In the genomic region with DNA sequence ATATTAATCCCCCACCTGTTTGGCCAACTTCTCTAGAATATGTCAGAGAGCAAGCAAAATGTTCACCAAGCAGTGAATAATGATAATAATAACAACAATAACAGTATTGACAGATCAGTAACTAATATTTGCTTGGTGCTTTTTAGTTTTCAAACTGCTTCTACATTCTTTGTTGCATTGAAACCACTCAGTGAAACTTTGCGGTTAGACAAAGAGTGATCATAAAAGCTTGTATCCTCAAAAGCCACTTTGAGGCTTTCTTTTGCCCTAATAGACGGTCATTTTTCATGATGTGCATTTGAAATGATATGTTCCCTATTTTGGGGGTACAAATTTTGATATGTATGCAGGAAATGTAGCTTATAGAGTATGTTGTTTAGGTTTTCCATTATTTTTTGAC, we compare ENCODE assay signal across 33 cellular contexts. TPM values are rescaled to one million over a fixed set of nuclear protein-coding genes. Genes with fewer than 3 reads are reported as not detected.
"Had no signal": no experiment of that assay in that cellular context is flagged by ENCODE, and none has a peak within 500 bp of the region (broad histone marks: within the 10 kb centered on the region; RNA-seq: fewer than 3 reads in every experiment).

No MANE protein-coding gene starts in this region.

- DNase-seq: activated CD4-positive, alpha-beta memory T cell treated with anti-CD3 and anti-CD28 coated beads for 36 hours; activated CD4-positive, alpha-beta T cell treated with anti-CD3 and anti-CD28 coated beads for 36 hours; activated CD4-positive, alpha-beta T cell treated with anti-CD3 and anti-CD28 coated beads, Interleukin-2, amount 10 ng/mL, durations not matched to agents 24 days and 14 days; activated CD4-positive, CD25-positive, alpha-beta regulatory T cell; activated CD4-positive, CD25-positive, alpha-beta regulatory T cell treated with anti-CD3 and anti-CD28 coated beads, Interleukin-2, amount 50 U/mL, for 72 hours; activated CD8-positive, alpha-beta memory T cell treated with anti-CD3 and anti-CD28 coated beads, Interleukin-2, amount 50 U/mL, for 4 hours; activated CD8-positive, alpha-beta T cell treated with anti-CD3 and anti-CD28 coated beads, Interleukin-2, amount 10 ng/mL, durations not matched to agents 7 days and 5 days; activated gamma-delta T cell; activated naive CD4-positive, alpha-beta T cell; activated naive CD4-positive, alpha-beta T cell treated with anti-CD3 and anti-CD28 coated beads, Interleukin-2, amount 10 ng/mL, durations not matched to agents 7 days and 5 days; activated naive CD8-positive, alpha-beta T cell treated with anti-CD3 and anti-CD28 coated beads, Interleukin-2, amount 10 ng/mL, durations not matched to agents 7 days and 5 days; activated T-cell treated with anti-CD3 and anti-CD28 coated beads for 4 hours; activated T-cell treated with anti-CD3 and anti-CD28 coated beads, Interleukin-2, amount 50 U/mL, for 24 hours; activated T-cell treated with anti-CD3 and anti-CD28 coated beads, Interleukin-2, amount 50 U/mL, for 72 hours; central memory CD4-positive, alpha-beta T cell; cerebellar nuclear complex; colonic mucosa; effector CD8-positive, alpha-beta T cell; esophagus squamous epithelium; foreskin melanocyte; heart right ventricle; T1000 had no signal

- H3K4me2 ChIP-seq: hepatocyte had no signal

- H3K4me3 ChIP-seq: ascending aorta, breast epithelium, cardiac muscle cell, colonic mucosa, esophagus squamous epithelium, gastroesophageal sphincter, heart right ventricle, hepatocyte had no signal

- H3K4me1 Mint-ChIP-seq: activated CD8-positive, alpha-beta memory T cell treated with anti-CD3 and anti-CD28 coated beads, Interleukin-2, amount 10 ng/mL, durations not matched to agents 7 days and 5 days; activated naive CD4-positive, alpha-beta T cell treated with anti-CD3 and anti-CD28 coated beads, Interleukin-2, amount 10 ng/mL, durations not matched to agents 7 days and 5 days; activated naive CD8-positive, alpha-beta T cell treated with anti-CD3 and anti-CD28 coated beads, Interleukin-2, amount 10 ng/mL, durations not matched to agents 7 days and 5 days had no signal

- H3K36me3 ChIP-seq: breast epithelium had no signal

- H3K9me3 ChIP-seq: ascending aorta, breast epithelium, colonic mucosa, esophagus squamous epithelium, gastroesophageal sphincter, heart right ventricle had no signal

- H3K4me3 Mint-ChIP-seq: activated CD4-positive, alpha-beta memory T cell treated with anti-CD3 and anti-CD28 coated beads for 36 hours; activated CD4-positive, alpha-beta T cell treated with anti-CD3 and anti-CD28 coated beads for 36 hours; activated CD4-positive, alpha-beta T cell treated with anti-CD3 and anti-CD28 coated beads, Interleukin-2, amount 10 ng/mL, durations not matched to agents 24 days and 14 days; activated CD8-positive, alpha-beta memory T cell treated with anti-CD3 and anti-CD28 coated beads, Interleukin-2, amount 10 ng/mL, durations not matched to agents 7 days and 5 days; activated CD8-positive, alpha-beta T cell treated with anti-CD3 and anti-CD28 coated beads, Interleukin-2, amount 10 ng/mL, durations not matched to agents 7 days and 5 days; activated naive CD4-positive, alpha-beta T cell treated with anti-CD3 and anti-CD28 coated beads, Interleukin-2, amount 10 ng/mL, durations not matched to agents 7 days and 5 days; activated naive CD8-positive, alpha-beta T cell treated with anti-CD3 and anti-CD28 coated beads, Interleukin-2, amount 10 ng/mL, durations not matched to agents 7 days and 5 days; activated T-cell treated with anti-CD3 and anti-CD28 coated beads, Interleukin-2, amount 50 U/mL, for 24 hours; activated T-cell treated with anti-CD3 and anti-CD28 coated beads, Interleukin-2, amount 50 U/mL, for 72 hours; brain had no signal

- ATAC-seq: activated CD4-positive, alpha-beta T cell treated with anti-CD3 and anti-CD28 coated beads for 36 hours; activated CD8-positive, alpha-beta memory T cell treated with anti-CD3 and anti-CD28 coated beads, Interleukin-2, amount 10 ng/mL, durations not matched to agents 7 days and 5 days; activated CD8-positive, alpha-beta T cell treated with anti-CD3 and anti-CD28 coated beads, Interleukin-2, amount 10 ng/mL, durations not matched to agents 7 days and 5 days; activated naive CD4-positive, alpha-beta T cell treated with anti-CD3 and anti-CD28 coated beads, Interleukin-2, amount 50 U/mL, for 72 hours; activated T-cell treated with anti-CD3 and anti-CD28 coated beads, Interleukin-2, amount 50 U/mL, for 72 hours; gastroesophageal sphincter; heart right ventricle had no signal

- H3K27ac Mint-ChIP-seq: activated CD4-positive, alpha-beta memory T cell treated with anti-CD3 and anti-CD28 coated beads for 36 hours; activated CD4-positive, alpha-beta T cell treated with anti-CD3 and anti-CD28 coated beads for 36 hours; activated CD4-positive, alpha-beta T cell treated with anti-CD3 and anti-CD28 coated beads, Interleukin-2, amount 10 ng/mL, durations not matched to agents 24 days and 14 days; activated CD8-positive, alpha-beta memory T cell treated with anti-CD3 and anti-CD28 coated beads, Interleukin-2, amount 10 ng/mL, durations not matched to agents 7 days and 5 days; activated CD8-positive, alpha-beta T cell treated with anti-CD3 and anti-CD28 coated beads, Interleukin-2, amount 10 ng/mL, durations not matched to agents 7 days and 5 days; activated naive CD4-positive, alpha-beta T cell treated with anti-CD3 and anti-CD28 coated beads, Interleukin-2, amount 10 ng/mL, durations not matched to agents 7 days and 5 days; activated naive CD4-positive, alpha-beta T cell treated with anti-CD3 and anti-CD28 coated beads, Interleukin-2, amount 50 U/mL, for 72 hours; activated naive CD8-positive, alpha-beta T cell treated with anti-CD3 and anti-CD28 coated beads, Interleukin-2, amount 10 ng/mL, durations not matched to agents 7 days and 5 days; activated T-cell treated with anti-CD3 and anti-CD28 coated beads, Interleukin-2, amount 50 U/mL, for 24 hours; activated T-cell treated with anti-CD3 and anti-CD28 coated beads, Interleukin-2, amount 50 U/mL, for 72 hours; brain had no signal

- H3K27ac ChIP-seq: ascending aorta, breast epithelium, cardiac muscle cell, colonic mucosa, epithelial cell of prostate, esophagus squamous epithelium, gastroesophageal sphincter, heart right ventricle, hepatocyte had no signal

- H3K79me2 ChIP-seq: hepatocyte had no signal

- H2AFZ ChIP-seq: hepatocyte had no signal

- H3K27me3 Mint-ChIP-seq: activated CD4-positive, alpha-beta memory T cell treated with anti-CD3 and anti-CD28 coated beads for 36 hours; activated CD4-positive, alpha-beta T cell treated with anti-CD3 and anti-CD28 coated beads for 36 hours; activated CD4-positive, alpha-beta T cell treated with anti-CD3 and anti-CD28 coated beads, Interleukin-2, amount 10 ng/mL, durations not matched to agents 24 days and 14 days; activated CD8-positive, alpha-beta memory T cell treated with anti-CD3 and anti-CD28 coated beads, Interleukin-2, amount 10 ng/mL, durations not matched to agents 7 days and 5 days; activated naive CD4-positive, alpha-beta T cell treated with anti-CD3 and anti-CD28 coated beads, Interleukin-2, amount 10 ng/mL, durations not matched to agents 7 days and 5 days; activated naive CD8-positive, alpha-beta T cell treated with anti-CD3 and anti-CD28 coated beads, Interleukin-2, amount 10 ng/mL, durations not matched to agents 7 days and 5 days; activated T-cell treated with anti-CD3 and anti-CD28 coated beads, Interleukin-2, amount 50 U/mL, for 24 hours; brain had no signal

- H3K27me3 ChIP-seq: ascending aorta, breast epithelium, cardiac muscle cell, colonic mucosa, esophagus squamous epithelium, gastroesophageal sphincter, heart right ventricle, hepatocyte had no signal

- H3K9me3 Mint-ChIP-seq: activated CD4-positive, alpha-beta memory T cell treated with anti-CD3 and anti-CD28 coated beads for 36 hours; activated CD4-positive, alpha-beta T cell treated with anti-CD3 and anti-CD28 coated beads, Interleukin-2, amount 10 ng/mL, durations not matched to agents 24 days and 14 days; activated naive CD4-positive, alpha-beta T cell treated with anti-CD3 and anti-CD28 coated beads, Interleukin-2, amount 10 ng/mL, durations not matched to agents 7 days and 5 days; activated naive CD4-positive, alpha-beta T cell treated with anti-CD3 and anti-CD28 coated beads, Interleukin-2, amount 50 U/mL, for 72 hours; activated naive CD8-positive, alpha-beta T cell treated with anti-CD3 and anti-CD28 coated beads, Interleukin-2, amount 10 ng/mL, durations not matched to agents 7 days and 5 days; activated T-cell treated with anti-CD3 and anti-CD28 coated beads, Interleukin-2, amount 50 U/mL, for 24 hours; activated T-cell treated with anti-CD3 and anti-CD28 coated beads, Interleukin-2, amount 50 U/mL, for 72 hours; brain had no signal

- FAIRE-seq: endometrium, endothelial cell of umbilical vein had no signal

- H3K4me1 ChIP-seq: ascending aorta, breast epithelium, colonic mucosa had no signal

RNA-seq across cellular contexts. Expression of gene PTGS1, which starts 43.6 kb away (rescaled TPM):
- polyA plus RNA-seq: cardiac muscle cell had no signal
